Comparison of ENCODE assay signal across 1 cellular context in genomic region chr19:10871711-10872550, GRCh38.
TF ChIP-seq lines count a peak whose summit lies in the region.

No MANE protein-coding gene starts in this region.

TF ChIP-seq in HepG2, 621 proteins besides CTCF, POLR2A, EP300 and RAD21 (continues in another document):
- TF ChIP-seq ZFY (CRISPR knock-in tag; IDR thresholded peaks at IDR 0.05) (peak; percentile 69), GABPB1 (CRISPR knock-in tag; IDR thresholded peaks at IDR 0.05) (0 out of 2 replicates have a peak, but pooled peaks have one; percentile 4), ZNF792 (CRISPR knock-in tag; IDR thresholded peaks at IDR 0.05) (no peak), ARNT2 (CRISPR knock-in tag; IDR thresholded peaks at IDR 0.05; ENCODE audit: low read depth) (peak; percentile 51; the same call in 1 of the 2 replicates), ZNF747 (CRISPR knock-in tag; IDR thresholded peaks at IDR 0.05; ENCODE audit: borderline replicate concordance) (no peak), MXD1 (CRISPR knock-in tag; IDR thresholded peaks at IDR 0.05) (peak; percentile 23; the same call in 1 of the 2 replicates), PATZ1 (CRISPR knock-in tag; IDR thresholded peaks at IDR 0.05) (peak; percentile 22; the same call in 1 of the 2 replicates), ZNF512 (CRISPR knock-in tag; IDR thresholded peaks at IDR 0.05) (no peak), HMGXB4 (CRISPR knock-in tag; IDR thresholded peaks at IDR 0.05; ENCODE audit: borderline replicate concordance in 1 of 2, low read depth in 1 of 2) (0 out of 4 replicates have a peak, but pooled peaks have one; percentile 19 to 53), RCOR2 (CRISPR knock-in tag; IDR thresholded peaks at IDR 0.05) (no peak), ZNF567 (CRISPR knock-in tag; IDR thresholded peaks at IDR 0.05; ENCODE audit: borderline replicate concordance) (no peak), HIVEP1 (CRISPR knock-in tag; IDR thresholded peaks at IDR 0.05) (no peak), ZGPAT (CRISPR knock-in tag; IDR thresholded peaks at IDR 0.05) (0 out of 2 replicates have a peak, but pooled peaks have one; percentile 30), YY1 (IDR thresholded peaks at IDR 0.05; ENCODE audit: insufficient read depth, insufficient replicate concordance, low read depth, low read length) (peak; percentile 54), NR2C2 (CRISPR knock-in tag; IDR thresholded peaks at IDR 0.05; ENCODE audit: borderline replicate concordance) (no peak), ARID4A (CRISPR knock-in tag; IDR thresholded peaks at IDR 0.05; ENCODE audit: borderline replicate concordance) (peak; percentile 38; the same call in 1 of the 2 replicates), SRY (CRISPR knock-in tag; IDR thresholded peaks at IDR 0.05) (0 out of 2 replicates have a peak, but pooled peaks have one; percentile 25), LRRFIP1 (CRISPR knock-in tag; conservative IDR thresholded peaks at IDR 0.05) (no peak), MAX (IDR thresholded peaks at IDR 0.05) (peak; percentile 57), HDAC1 (CRISPR knock-in tag; IDR thresholded peaks at IDR 0.05) (0 out of 2 replicates have a peak, but pooled peaks have one; percentile 17), ZNF687 (CRISPR knock-in tag; IDR thresholded peaks at IDR 0.05) (peak; percentile 61), PHF8 (CRISPR knock-in tag; IDR thresholded peaks at IDR 0.05) (peak; percentile 8), KAT7 (CRISPR knock-in tag; IDR thresholded peaks at IDR 0.05; ENCODE audit: borderline replicate concordance) (0 out of 2 replicates have a peak, but pooled peaks have one; percentile 42), CREBL2 (CRISPR knock-in tag; IDR thresholded peaks at IDR 0.05; ENCODE audit: borderline replicate concordance) (no peak), TBX2 (CRISPR knock-in tag; IDR thresholded peaks at IDR 0.05; ENCODE audit: borderline replicate concordance) (0 out of 2 replicates have a peak, but pooled peaks have one; percentile 16), EED (CRISPR knock-in tag; IDR thresholded peaks at IDR 0.05) (0 out of 2 replicates have a peak, but pooled peaks have one; percentile 14), SPEN (CRISPR knock-in tag; IDR thresholded peaks at IDR 0.05; ENCODE audit: low read depth) (peak; percentile 1; the same call in 1 of the 2 replicates), ZNF841 (CRISPR knock-in tag; IDR thresholded peaks at IDR 0.05; ENCODE audit: borderline replicate concordance) (no peak), MAZ (IDR thresholded peaks at IDR 0.05; ENCODE audit: borderline replicate concordance, low read depth, low read length) (no peak), MAZ (CRISPR knock-in tag; IDR thresholded peaks at IDR 0.05; ENCODE audit: low read depth) (peak; percentile 59; the same call in 1 of the 2 replicates), ZNF18 (CRISPR knock-in tag; IDR thresholded peaks at IDR 0.05; ENCODE audit: insufficient replicate concordance) (peak; percentile 52)
